ENCODE assay signal across 2 cellular contexts in the genomic region with DNA sequence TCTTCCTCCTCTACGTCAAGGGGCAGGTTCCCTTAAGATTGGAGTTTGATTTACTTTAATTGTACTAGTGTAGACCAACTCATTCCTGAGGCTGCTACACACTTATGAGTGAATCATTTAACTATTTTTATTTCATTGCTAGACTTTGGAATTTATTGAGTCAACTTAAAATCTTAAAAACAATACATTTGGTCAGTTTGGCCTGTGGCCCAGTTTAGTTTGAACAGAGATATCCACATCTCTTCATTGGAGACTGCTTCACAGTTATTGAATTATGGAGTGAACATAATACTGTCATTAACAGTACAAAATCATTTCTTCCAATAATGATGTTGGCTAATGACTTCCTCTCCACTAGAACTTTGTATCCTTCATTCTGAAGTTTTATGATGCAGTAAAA.
TF ChIP-seq lines count a peak whose summit lies in the region.

No MANE protein-coding gene starts in this region.

TF ChIP-seq in A549, 52 proteins besides CTCF, POLR2A, EP300 and RAD21 (continued from another document):
- TF ChIP-seq, protein P1, sequence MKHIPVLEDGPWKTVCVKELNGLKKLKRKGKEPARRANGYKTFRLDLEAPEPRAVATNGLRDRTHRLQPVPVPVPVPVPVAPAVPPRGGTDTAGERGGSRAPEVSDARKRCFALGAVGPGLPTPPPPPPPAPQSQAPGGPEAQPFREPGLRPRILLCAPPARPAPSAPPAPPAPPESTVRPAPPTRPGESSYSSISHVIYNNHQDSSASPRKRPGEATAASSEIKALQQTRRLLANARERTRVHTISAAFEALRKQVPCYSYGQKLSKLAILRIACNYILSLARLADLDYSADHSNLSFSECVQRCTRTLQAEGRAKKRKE (CRISPR knock-in tag; IDR thresholded peaks at IDR 0.05; ENCODE audit: low read depth): no peak
- no peak for TF ChIP-seq FOSL2 (IDR thresholded peaks at IDR 0.05)
- TF ChIP-seq FOSL2 (CRISPR knock-in tag; IDR thresholded peaks at IDR 0.05): peak; percentile 73
- peak; percentile 47; the same call in 1 of the 2 replicates for TF ChIP-seq GATA3 (IDR thresholded peaks at IDR 0.05; ENCODE audit: borderline replicate concordance)

TF ChIP-seq in IMR-90, 13 proteins besides CTCF, POLR2A, EP300 and RAD21 (continued from another document):
- TF ChIP-seq MAZ (IDR thresholded peaks at IDR 0.05; ENCODE audit: borderline replicate concordance, low read depth, low read length) (no peak), FOS (IDR thresholded peaks at IDR 0.05; ENCODE audit: low read depth, low read length) (0 out of 2 replicates have a peak, but pooled peaks have one; percentile 56)
- TF ChIP-seq, protein P2, sequence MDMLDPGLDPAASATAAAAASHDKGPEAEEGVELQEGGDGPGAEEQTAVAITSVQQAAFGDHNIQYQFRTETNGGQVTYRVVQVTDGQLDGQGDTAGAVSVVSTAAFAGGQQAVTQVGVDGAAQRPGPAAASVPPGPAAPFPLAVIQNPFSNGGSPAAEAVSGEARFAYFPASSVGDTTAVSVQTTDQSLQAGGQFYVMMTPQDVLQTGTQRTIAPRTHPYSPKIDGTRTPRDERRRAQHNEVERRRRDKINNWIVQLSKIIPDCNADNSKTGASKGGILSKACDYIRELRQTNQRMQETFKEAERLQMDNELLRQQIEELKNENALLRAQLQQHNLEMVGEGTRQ (IDR thresholded peaks at IDR 0.05; ENCODE audit: low read depth, low read length): no peak
